ENCODE assay signal across 8 cellular contexts in the genomic region with DNA sequence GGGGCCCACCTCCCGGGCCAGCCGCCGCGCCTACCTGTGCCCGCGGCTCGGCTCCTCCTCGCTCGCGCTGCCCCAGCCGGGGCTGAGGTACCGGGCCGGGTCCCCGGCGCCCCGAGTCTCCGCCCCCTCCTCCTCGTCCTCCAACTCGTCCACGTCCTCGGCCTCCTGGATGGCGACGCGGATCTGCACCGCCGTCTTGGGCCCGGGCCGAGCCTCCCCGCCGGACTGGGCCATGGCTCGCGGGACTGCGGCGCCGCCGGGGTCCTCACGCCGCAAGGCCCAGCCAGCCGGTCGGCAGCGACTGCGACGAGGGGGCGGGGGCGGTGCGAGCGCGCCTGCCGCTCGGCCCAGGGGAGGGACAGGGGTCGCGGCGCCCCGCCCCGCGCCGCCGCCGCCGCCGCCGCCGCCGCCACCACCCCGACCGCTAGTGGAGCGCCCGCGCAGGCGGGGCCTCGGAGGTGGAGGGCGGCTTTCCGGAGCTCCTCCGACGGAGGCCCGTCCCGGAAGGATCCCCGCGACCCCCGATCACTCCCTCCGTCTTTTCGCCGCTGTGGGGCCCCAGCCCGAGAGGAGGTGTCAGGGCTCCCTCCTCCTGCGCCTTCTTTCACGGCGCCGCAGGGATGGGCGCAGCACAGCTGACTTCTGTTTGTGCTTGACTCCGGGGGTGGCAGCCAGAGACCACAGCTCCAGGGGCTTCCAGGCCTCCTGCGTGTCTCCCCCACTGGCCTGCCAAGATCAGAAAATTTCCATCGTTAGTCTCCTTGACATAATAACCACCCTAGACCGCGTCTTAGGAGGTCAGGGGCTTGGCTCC. TPM values are rescaled to one million over a fixed set of nuclear protein-coding genes. Genes with fewer than 3 reads are reported as not detected.
DNase-seq lines count a peak whose midpoint lies in the region; ATAC-seq and TF ChIP-seq lines count a peak whose summit lies in the region.

A gene (minus strand): TSS at position 303 of the 814 bp plus-strand sequence. CDS start 69 bp downstream, at position 234.

- H3K27me3 ChIP-seq in HAP-1 (ENCODE audit: low read depth) (no peaks in the 10 kb centered on the region), WERI-Rb-1 (ENCODE audit: insufficient read depth, low read depth, severe bottlenecking) (no peaks in the 10 kb centered on the region), lung (ENCODE audit: control insufficient read depth, insufficient read depth) (no peaks in the 10 kb centered on the region)

- no peaks in the 10 kb centered on the region for H3K9me3 Mint-ChIP-seq in effector memory CD8-positive, alpha-beta T cell
- no peaks in the 10 kb centered on the region for H3K9me3 Mint-ChIP-seq in stimulated activated naive B cell treated with anti-CD40 and anti-IgM and Interleukin-4, amounts not matched to agents 10 μg/mL and 1 μg/mL and 100 μg/mL, for 72 hours

- peak within 1 kb of the TSS; percentile 73 for H3K27ac ChIP-seq in WERI-Rb-1
- peak within 1 kb of the TSS; percentile 92 to 95 for H3K27ac ChIP-seq in lung (ENCODE audit: low read depth in 1 of 2, low read length in 1 of 2)

- DNase-seq in Ammon's horn (ENCODE audit: low spot score) (peak; percentile 73), HAP-1 (ENCODE audit: low spot score in 2 of 2) (peak; percentile 80 to 91), WERI-Rb-1 (peak; percentile 73), lung (ENCODE audit: low spot score) (no peak), OCI-M1 (lab: John Stamatoyannopoulos, UW) (no peak)
- no peak for DNase-seq in effector memory CD8-positive, alpha-beta T cell
- no peak for DNase-seq in stimulated activated naive B cell treated with anti-CD40 and anti-IgM and Interleukin-4, amounts not matched to agents 10 μg/mL and 1 μg/mL and 100 μg/mL, for 72 hours

- H3K4me1 ChIP-seq in HAP-1, result peaks cover 10% of the 10 kb centered on the region
- H3K4me1 ChIP-seq in lung (ENCODE audit: control insufficient read depth in 2 of 2, insufficient read depth in 2 of 2, low read length in 2 of 2), result peaks cover 9 to 12% of the 10 kb centered on the region in 2 donors

- H3K9me3 ChIP-seq in HAP-1, result no peaks in the 10 kb centered on the region
- H3K9me3 ChIP-seq in WERI-Rb-1 (ENCODE audit: severe bottlenecking), result no peaks in the 10 kb centered on the region
- no peaks in the 10 kb centered on the region for H3K9me3 ChIP-seq in lung (ENCODE audit: control insufficient read depth in 2 of 2, insufficient read depth in 1 of 2, low read length in 1 of 2)

- H3K36me3 Mint-ChIP-seq in effector memory CD8-positive, alpha-beta T cell (ENCODE audit: insufficient read depth), result no peaks in the 10 kb centered on the region
- H3K36me3 Mint-ChIP-seq in stimulated activated naive B cell treated with anti-CD40 and anti-IgM and Interleukin-4, amounts not matched to agents 10 μg/mL and 1 μg/mL and 100 μg/mL, for 72 hours, result no peaks in the 10 kb centered on the region

- H3K4me3 ChIP-seq in HAP-1 (peak within 1 kb of the TSS; percentile 60), WERI-Rb-1 (ENCODE audit: low read depth, low read length) (peak within 1 kb of the TSS; percentile 74), lung (peak within 1 kb of the TSS; percentile 77)

- no peak within 1 kb of the TSS for H3K27ac Mint-ChIP-seq in effector memory CD8-positive, alpha-beta T cell
- peak within 1 kb of the TSS; percentile 51 for H3K27ac Mint-ChIP-seq in stimulated activated naive B cell treated with anti-CD40 and anti-IgM and Interleukin-4, amounts not matched to agents 10 μg/mL and 1 μg/mL and 100 μg/mL, for 72 hours

- peak; percentile 58 for ATAC-seq in effector memory CD8-positive, alpha-beta T cell (replicated peaks)
- ATAC-seq in lung (ENCODE audit: insufficient read depth, low FRiP score) (peak; percentile 64), HG02763 (IDR thresholded peaks at IDR 0.05; ENCODE audit: unreplicated experiment) (no peak)
- peak; percentile 55 to 66 for ATAC-seq in stimulated activated naive B cell treated with anti-CD40 and anti-IgM and Interleukin-4, amounts not matched to agents 10 μg/mL and 1 μg/mL and 100 μg/mL, for 72 hours (replicated peaks)

- peak within 1 kb of the TSS; percentile 83 to 87 for H3K4me3 Mint-ChIP-seq in effector memory CD8-positive, alpha-beta T cell
- peak within 1 kb of the TSS; percentile 81 to 84 for H3K4me3 Mint-ChIP-seq in stimulated activated naive B cell treated with anti-CD40 and anti-IgM and Interleukin-4, amounts not matched to agents 10 μg/mL and 1 μg/mL and 100 μg/mL, for 72 hours

- peaks cover 5 to 6% of the 10 kb centered on the region in 2 donors for H3K4me1 Mint-ChIP-seq in effector memory CD8-positive, alpha-beta T cell (ENCODE audit: low read depth in 2 of 2)
- H3K4me1 Mint-ChIP-seq in stimulated activated naive B cell treated with anti-CD40 and anti-IgM and Interleukin-4, amounts not matched to agents 10 μg/mL and 1 μg/mL and 100 μg/mL, for 72 hours, result peaks cover 4 to 12% of the 10 kb centered on the region in 2 donors

- peaks cover 81 to 84% of the 10 kb centered on the region in 2 donors for H3K27me3 Mint-ChIP-seq in effector memory CD8-positive, alpha-beta T cell
- peaks cover 52 to 55% of the 10 kb centered on the region in 2 donors for H3K27me3 Mint-ChIP-seq in stimulated activated naive B cell treated with anti-CD40 and anti-IgM and Interleukin-4, amounts not matched to agents 10 μg/mL and 1 μg/mL and 100 μg/mL, for 72 hours

- in situ Hi-C loops in HAP-1 (cut with MboI; ENCODE audit: low sequenced_read_pairs), result no loop called here

- no peak for TF ChIP-seq CTCF in WERI-Rb-1 (IDR thresholded peaks at IDR 0.05; ENCODE audit: low read depth, low read length)
- TF ChIP-seq CTCF in lung (IDR thresholded peaks at IDR 0.05; ENCODE audit: control extremely low read depth, extremely low read depth), result no peak

- H3K36me3 ChIP-seq in HAP-1 (replicated peaks) (peaks cover 9% of the 10 kb centered on the region), WERI-Rb-1 (peaks cover 2% of the 10 kb centered on the region; the same call in 1 of the 2 replicates), lung (ENCODE audit: control insufficient read depth in 2 of 2, insufficient read depth in 2 of 2, low read length in 2 of 2) (no peaks in the 10 kb centered on the region)

- 1 to 2% methylated on average over 26 to 94 of the region's 94 CpGs for WGBS in lung, 2 donors

RNA-seq across cellular contexts. Expression of the gene that starts here (rescaled TPM):
- total RNA-seq in lung, result 1 to 10 TPM; 4.2 to 8.6 TPM
- polyA plus RNA-seq in lung, result 1 to 10 TPM; 5.0 to 8.7 TPM

Comparison
In these comparisons a context has a peak if more than half of its experiments do, and no peak if none do; other contexts are left out.
1. DNase-seq: peak in Ammon's horn (single experiment), HAP-1 (2 of 2) and WERI-Rb-1 (single experiment); none in effector memory CD8-positive, alpha-beta T cell (0 of 3), lung (single experiment), stimulated activated naive B cell treated with anti-CD40 and anti-IgM and Interleukin-4, amounts not matched to agents 10 μg/mL and 1 μg/mL and 100 μg/mL, for 72 hours (single experiment) and OCI-M1 (single experiment).
2. Peak in every context shown above with its lines, with median percentiles within 50 percentile points of each other: H3K4me3 ChIP-seq.